In the genomic region with DNA sequence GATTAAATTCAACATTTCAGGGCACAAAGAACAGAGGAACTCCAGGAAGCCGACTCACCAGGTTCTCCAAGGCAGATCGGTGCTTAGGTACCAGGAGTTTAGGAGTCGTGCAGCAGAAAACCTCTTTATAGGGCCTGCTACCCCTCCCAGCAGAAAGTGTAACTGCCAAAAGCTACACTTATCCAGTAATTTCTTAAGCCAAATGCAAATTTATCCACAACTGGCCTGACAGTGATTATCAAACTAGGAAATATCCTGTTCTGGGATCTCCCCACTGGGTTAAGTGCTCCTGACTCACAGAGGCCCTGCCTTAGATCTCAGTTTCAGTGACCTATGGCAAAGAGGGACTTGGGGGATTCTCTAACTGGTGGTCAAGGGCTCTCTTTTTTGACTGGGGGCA, we compare ENCODE assay signal across 25 cellular contexts. TPM values are rescaled to one million over a fixed set of nuclear protein-coding genes. Genes with fewer than 3 reads are reported as not detected.
DNase-seq lines count a peak whose midpoint lies in the region; ATAC-seq, FAIRE-seq and TF ChIP-seq lines count a peak whose summit lies in the region.
"Had no signal": no experiment of that assay in that cellular context is flagged by ENCODE, and none has a peak within 500 bp of the region (broad histone marks: within the 10 kb centered on the region; RNA-seq: fewer than 3 reads in every experiment).

A gene with protein sequence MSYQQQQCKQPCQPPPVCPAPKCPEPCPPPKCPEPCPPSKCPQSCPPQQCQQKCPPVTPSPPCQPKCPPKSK (minus strand): TSS at position 101 of the 400 bp plus-strand sequence. CDS start 783 bp downstream, outside the sequence.

- H3K4me1 ChIP-seq in GM23338 (ENCODE audit: insufficient read depth): no peaks in the 10 kb centered on the region
- H3K4me1 ChIP-seq in esophagus (ENCODE audit: control insufficient read depth in 2 of 2, insufficient read depth in 2 of 2, low read length in 1 of 2): no peaks in the 10 kb centered on the region
- H3K4me1 ChIP-seq: Caco-2, HAP-1 had no signal

- DNase-seq in GM23338 (ENCODE audit: low spot score) (no peak), bronchial epithelial cell (ENCODE audit: low read depth) (no peak), mesothelial cell of epicardium (ENCODE audit: low spot score in 2 of 2, unreplicated experiment in 2 of 2) (no peak), activated T-cell treated with anti-CD3 and anti-CD28 coated beads for 4 hours (no peak), CD1c-positive myeloid dendritic cell (ENCODE audit: extremely low spot score) (no peak)
- no peak for DNase-seq in effector CD4-positive, alpha-beta T cell
- DNase-seq: C1 segment of cervical spinal cord; Caco-2; CD4-positive, CD25-positive, alpha-beta regulatory T cell; CD8-positive, alpha-beta T cell; DMS153; DND-41; EL; GDM1; GM23248; HFFc6 had no signal

- H3K4me2 ChIP-seq in GM23338: no peak within 1 kb of the TSS

- no peaks in the 10 kb centered on the region for H3F3A ChIP-seq in GM23338 (replicated peaks; ENCODE audit: low read depth)

- H3K27ac ChIP-seq in GM23338 (ENCODE audit: low read depth) (no peak within 1 kb of the TSS), esophagus (ENCODE audit: low read depth in 2 of 2, low read length in 1 of 2) (no peak within 1 kb of the TSS)
- H3K27ac ChIP-seq: GM23248 had no signal

- no peaks in the 10 kb centered on the region for H3K36me3 ChIP-seq in GM23338 (ENCODE audit: insufficient read depth)
- no peaks in the 10 kb centered on the region for H3K36me3 ChIP-seq in bronchial epithelial cell (ENCODE audit: control insufficient read depth, insufficient read depth, low read length)
- H3K36me3 ChIP-seq in esophagus (ENCODE audit: control insufficient read depth in 2 of 2, insufficient read depth in 2 of 2, low read length in 1 of 2): no peaks in the 10 kb centered on the region
- H3K36me3 ChIP-seq: HAP-1 had no signal

- H3K9me3 Mint-ChIP-seq in GM23338 (peaks cover 3% of the 10 kb centered on the region), mesothelial cell of epicardium (peaks cover 2% of the 10 kb centered on the region)
- H3K9me3 Mint-ChIP-seq: CD8-positive, alpha-beta T cell; HFFc6 had no signal

- H3K4me1 Mint-ChIP-seq in GM23338 (peaks cover 12% of the 10 kb centered on the region), mesothelial cell of epicardium (peaks cover 35% of the 10 kb centered on the region)
- H3K4me1 Mint-ChIP-seq: CD4-positive, CD25-positive, alpha-beta regulatory T cell had no signal

- no peak within 1 kb of the TSS for H3K4me3 Mint-ChIP-seq in GM23338
- no peak within 1 kb of the TSS for H3K4me3 Mint-ChIP-seq in mesothelial cell of epicardium
- H3K4me3 Mint-ChIP-seq: CD4-positive, CD25-positive, alpha-beta regulatory T cell; CD8-positive, alpha-beta T cell; HFFc6 had no signal

- H3K27ac Mint-ChIP-seq in GM23338 (no peak within 1 kb of the TSS; the same call in 1 of the 2 replicates), mesothelial cell of epicardium (peak within 1 kb of the TSS; percentile 3)
- H3K27ac Mint-ChIP-seq: CD4-positive, CD25-positive, alpha-beta regulatory T cell; CD8-positive, alpha-beta T cell; HFFc6 had no signal

- H3K79me2 ChIP-seq in GM23338 (replicated peaks; ENCODE audit: insufficient read depth): no peaks in the 10 kb centered on the region

- 86 to 87% methylated on average over 3 of the region's 3 CpGs for WGBS in esophagus, 2 donors

- no peaks in the 10 kb centered on the region for H3K9me3 ChIP-seq in esophagus (ENCODE audit: control insufficient read depth in 2 of 2, insufficient read depth in 1 of 2, low read depth in 1 of 2, low read length in 1 of 2)
- H3K9me3 ChIP-seq: Caco-2, HAP-1 had no signal

- H3K36me3 Mint-ChIP-seq in GM23338 (ENCODE audit: low read depth) (peaks cover 3% of the 10 kb centered on the region; the same call in 1 of the 3 replicates), mesothelial cell of epicardium (no peaks in the 10 kb centered on the region)
- H3K36me3 Mint-ChIP-seq: CD4-positive, CD25-positive, alpha-beta regulatory T cell; CD8-positive, alpha-beta T cell had no signal

- TF ChIP-seq CTCF in GM23338 (conservative IDR thresholded peaks at IDR 0.05; ENCODE audit: low read depth in 2 of 2) (no peak), bronchial epithelial cell (IDR thresholded peaks at IDR 0.05; ENCODE audit: insufficient read depth, low read length, severe bottlenecking) (no peak), mesothelial cell of epicardium (IDR thresholded peaks at IDR 0.05; ENCODE audit: unreplicated experiment) (no peak)

- H3K27me3 Mint-ChIP-seq in GM23338 (ENCODE audit: insufficient read depth, low read depth, poor library complexity) (peaks cover 2% of the 10 kb centered on the region), mesothelial cell of epicardium (ENCODE audit: low read depth) (no peaks in the 10 kb centered on the region)

- no peaks in the 10 kb centered on the region for H4K20me1 ChIP-seq in GM23338 (replicated peaks; ENCODE audit: insufficient read depth)

- H3K9me2 ChIP-seq in GM23338 (ENCODE audit: insufficient read depth): no peaks in the 10 kb centered on the region; the same call in 1 of the 2 replicates

- H2AFZ ChIP-seq in GM23338: peak within 1 kb of the TSS; percentile 90; the same call in 1 of the 2 replicates
- H2AFZ ChIP-seq: GM23248 had no signal

- H3K4me3 ChIP-seq in GM23338: no peak within 1 kb of the TSS
- no peak within 1 kb of the TSS for H3K4me3 ChIP-seq in bronchial epithelial cell (ENCODE audit: low read depth, low read length)
- H3K4me3 ChIP-seq in esophagus (ENCODE audit: low read depth in 1 of 2, low read length in 2 of 2): no peak within 1 kb of the TSS
- H3K4me3 ChIP-seq: GM12878, GM23248, HAP-1 had no signal

- ATAC-seq in GM23338 (no peak), HG03342 (IDR thresholded peaks at IDR 0.05; ENCODE audit: unreplicated experiment) (no peak)
- ATAC-seq: CD8-positive, alpha-beta T cell; GM12878 had no signal

- FAIRE-seq in bronchial epithelial cell (lab: Jason Lieb, UNC): peak; percentile 18
- FAIRE-seq: GM12878, GM18507, H54 had no signal

- H3K27me3 ChIP-seq in GM23338 (ENCODE audit: insufficient read depth) (no peaks in the 10 kb centered on the region), bronchial epithelial cell (ENCODE audit: control insufficient read depth, insufficient read depth, low read length) (no peaks in the 10 kb centered on the region), esophagus (ENCODE audit: control insufficient read depth in 1 of 2, insufficient read depth in 2 of 2, low read length in 2 of 2) (no peaks in the 10 kb centered on the region)

TF ChIP-seq in GM23338, 12 proteins besides CTCF, POLR2A, EP300 and RAD21 (continues in another document):
- no peak for TF ChIP-seq NANOG (IDR thresholded peaks at IDR 0.05; ENCODE audit: borderline replicate concordance)

RNA-seq across cellular contexts. Expression of the gene that starts here (rescaled TPM):
- total RNA-seq in GM23338 (2014; rRNA removed; shearing (Covaris generic)): not detected in 2 replicates
- 0.44 and 0.57 TPM in 2 replicates for polyA plus RNA-seq in GM23338 (2016; fragmentation: Nextera tagmentation; extraction: Ambion mirVana)
- total RNA-seq in bronchial epithelial cell: not detected in 2 replicates
- 100 to 1,000 TPM; 104 to 135 TPM for polyA plus RNA-seq in esophagus
- total RNA-seq in mesothelial cell of epicardium: 54.4 to 65.0 TPM (median 56.6 TPM) in 3 replicates
- total RNA-seq: A172; A673; Caco-2; CD4-positive, CD25-positive, alpha-beta regulatory T cell; CD8-positive, alpha-beta T cell; GM12878; GM23248; HFFc6 had no signal
- polyA plus RNA-seq: BJ; CD4-positive, CD25-positive, alpha-beta regulatory T cell; GM23248 had no signal

Comparison
In these comparisons a context has a peak if more than half of its experiments do, and no peak if none do; other contexts are left out.
1. RNA of the gene that starts here (total RNA-seq): 54.4 to 65.0 TPM in mesothelial cell of epicardium; not detected in GM23338 and not detected in bronchial epithelial cell; every median in the first group is over 10 times any median in the second.
2. RNA of the gene that starts here (polyA plus RNA-seq): 104 to 135 TPM in esophagus; 0.44 to 0.57 TPM in GM23338; every median in the first group is over 10 times any median in the second.